In the genomic region with DNA sequence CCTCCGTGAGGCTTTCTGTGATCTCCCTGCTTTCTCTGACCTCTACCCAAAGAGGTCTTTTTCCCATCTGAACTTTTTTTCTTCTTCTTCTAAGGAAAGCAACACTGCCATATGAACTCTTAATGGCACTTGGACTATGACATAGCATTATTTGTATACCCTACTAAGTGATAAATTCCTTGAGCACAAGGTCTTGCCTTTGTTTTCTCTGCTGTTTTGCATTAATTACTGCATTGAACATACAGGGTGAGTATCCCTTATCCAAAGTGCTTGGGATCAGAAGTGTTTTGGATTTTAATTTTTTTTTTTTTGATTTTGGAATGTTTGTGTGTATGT, we compare ENCODE assay signal across 1 cellular context.
TF ChIP-seq lines count a peak whose summit lies in the region.

No MANE protein-coding gene starts in this region.

TF ChIP-seq in K562, 482 proteins besides CTCF, POLR2A, EP300 and RAD21 (continued from another document):
- TF ChIP-seq, protein P1, sequence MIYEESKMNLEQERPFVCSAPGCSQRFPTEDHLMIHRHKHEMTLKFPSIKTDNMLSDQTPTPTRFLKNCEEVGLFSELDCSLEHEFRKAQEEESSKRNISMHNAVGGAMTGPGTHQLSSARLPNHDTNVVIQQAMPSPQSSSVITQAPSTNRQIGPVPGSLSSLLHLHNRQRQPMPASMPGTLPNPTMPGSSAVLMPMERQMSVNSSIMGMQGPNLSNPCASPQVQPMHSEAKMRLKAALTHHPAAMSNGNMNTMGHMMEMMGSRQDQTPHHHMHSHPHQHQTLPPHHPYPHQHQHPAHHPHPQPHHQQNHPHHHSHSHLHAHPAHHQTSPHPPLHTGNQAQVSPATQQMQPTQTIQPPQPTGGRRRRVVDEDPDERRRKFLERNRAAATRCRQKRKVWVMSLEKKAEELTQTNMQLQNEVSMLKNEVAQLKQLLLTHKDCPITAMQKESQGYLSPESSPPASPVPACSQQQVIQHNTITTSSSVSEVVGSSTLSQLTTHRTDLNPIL (CRISPR knock-in tag; IDR thresholded peaks at IDR 0.05): no peak
- TF ChIP-seq SRSF9 (IDR thresholded peaks at IDR 0.05; ENCODE audit: borderline replicate concordance, low read depth, low read length) (no peak), MIER1 (IDR thresholded peaks at IDR 0.05; ENCODE audit: low read depth) (no peak), ZEB2 (IDR thresholded peaks at IDR 0.05) (no peak), PCBP2 (IDR thresholded peaks at IDR 0.05; ENCODE audit: low read depth, low read length, poor library complexity, severe bottlenecking) (no peak)
